In the genomic region with DNA sequence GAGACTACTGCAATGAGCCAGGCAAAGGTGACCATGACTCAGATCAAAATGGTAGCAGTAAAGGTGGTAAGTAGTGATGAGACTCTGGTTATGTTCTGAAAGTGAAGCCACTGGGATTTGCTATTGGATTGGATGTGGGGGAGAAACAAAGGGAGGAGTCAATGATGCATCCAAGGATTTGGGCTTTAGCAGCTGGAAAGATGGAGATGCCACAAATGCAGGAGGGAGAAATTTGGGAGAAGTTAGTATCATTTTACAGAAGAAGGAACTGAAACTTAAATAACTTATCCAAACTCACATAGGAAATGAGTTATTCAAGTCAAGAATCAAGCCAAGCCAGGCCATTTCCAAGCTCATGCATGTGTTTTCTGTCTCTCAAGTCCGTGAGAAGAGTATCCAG, we compare ENCODE assay signal across 26 cellular contexts.
"Had no signal": no experiment of that assay in that cellular context is flagged by ENCODE, and none has a peak within 500 bp of the region (broad histone marks: within the 10 kb centered on the region; RNA-seq: fewer than 3 reads in every experiment).

No MANE protein-coding gene starts in this region.

- H3K4me3 ChIP-seq: breast epithelium, coronary artery, esophagus muscularis mucosa, left ventricle myocardium inferior, ovary, thyroid gland, upper lobe of right lung had no signal

- DNase-seq: activated CD4-positive, alpha-beta T cell treated with anti-CD3 and anti-CD28 coated beads, Interleukin-2, amount 50 U/mL, for 1 hour; activated CD8-positive, alpha-beta T cell treated with anti-CD3 and anti-CD28 coated beads, Interleukin-2, amount 10 ng/mL, durations not matched to agents 7 days and 5 days; activated gamma-delta T cell treated with Interleukin-2 at 50 U/mL for 16 hours; amniotic stem cell; cerebellar nuclear complex; hippocampal formation; left ventricle myocardium inferior; ovary; right cardiac atrium; stimulated activated CD4-positive, alpha-beta T cell treated with anti-CD3 and anti-CD28 coated beads, Interleukin-4, amount 100 ng/mL, for 4 hours; substantia nigra; T-helper 2 cell; thyroid gland; upper lobe of right lung had no signal

- H3K9me3 Mint-ChIP-seq: mesothelial cell of epicardium had no signal

- H3K27ac Mint-ChIP-seq: activated CD8-positive, alpha-beta T cell treated with anti-CD3 and anti-CD28 coated beads, Interleukin-2, amount 10 ng/mL, durations not matched to agents 7 days and 5 days; activated naive CD8-positive, alpha-beta T cell; activated T-helper 1 cell treated with anti-CD3 and anti-CD28 coated beads, Interleukin-12 subunit alpha, Interleukin-12 subunit beta, Interleukin-2, Interleukin-4 antibody, amounts not matched to agents 30 ng/mL and 10 ng/mL and 1 ng/mL, durations not matched to agents 14 hours and 24 hours and 36 hours; mesothelial cell of epicardium; nephron had no signal

- H3K4me1 ChIP-seq: breast epithelium had no signal

- H3K36me3 Mint-ChIP-seq: mesothelial cell of epicardium had no signal

- H3K9me3 ChIP-seq: breast epithelium, esophagus muscularis mucosa, left ventricle myocardium inferior, neutrophil, ovary, thyroid gland, upper lobe of right lung had no signal

- H3K27me3 ChIP-seq: breast epithelium, esophagus muscularis mucosa, neutrophil, ovary, thyroid gland, upper lobe of right lung had no signal

- ATAC-seq: activated CD4-positive, CD25-positive, alpha-beta regulatory T cell treated with anti-CD3 and anti-CD28 coated beads, Interleukin-2, amount 50 U/mL, for 24 hours; activated CD8-positive, alpha-beta T cell treated with anti-CD3 and anti-CD28 coated beads, Interleukin-2, amount 10 ng/mL, durations not matched to agents 7 days and 5 days; right cardiac atrium; upper lobe of right lung had no signal

- H3K27me3 Mint-ChIP-seq: activated naive CD8-positive, alpha-beta T cell; stimulated activated naive CD8-positive, alpha-beta T cell treated with anti-CD3 and anti-CD28 coated beads, Interleukin-15, Interleukin-2, amounts not matched to agents 100 ng/mL and 50 ng/mL, for 24 hours had no signal

- H3K36me3 ChIP-seq: breast epithelium, esophagus muscularis mucosa, left ventricle myocardium inferior, neutrophil, ovary, thyroid gland, upper lobe of right lung had no signal

- H3K4me3 Mint-ChIP-seq: activated CD8-positive, alpha-beta T cell treated with anti-CD3 and anti-CD28 coated beads, Interleukin-2, amount 10 ng/mL, durations not matched to agents 7 days and 5 days; activated naive CD8-positive, alpha-beta T cell; activated T-helper 1 cell treated with anti-CD3 and anti-CD28 coated beads, Interleukin-12 subunit alpha, Interleukin-12 subunit beta, Interleukin-2, Interleukin-4 antibody, amounts not matched to agents 30 ng/mL and 10 ng/mL and 1 ng/mL, durations not matched to agents 14 hours and 24 hours and 36 hours; mesothelial cell of epicardium; nephron; stimulated activated naive CD8-positive, alpha-beta T cell treated with anti-CD3 and anti-CD28 coated beads, Interleukin-15, Interleukin-2, amounts not matched to agents 100 ng/mL and 50 ng/mL, for 24 hours had no signal

- H3K27ac ChIP-seq: breast epithelium, coronary artery, esophagus muscularis mucosa, left ventricle myocardium inferior, neutrophil, ovary, thyroid gland, upper lobe of right lung, VCaP had no signal

- FAIRE-seq: frontal cortex had no signal
